8 cellular contexts compared by ENCODE assay signal in the genomic region with DNA sequence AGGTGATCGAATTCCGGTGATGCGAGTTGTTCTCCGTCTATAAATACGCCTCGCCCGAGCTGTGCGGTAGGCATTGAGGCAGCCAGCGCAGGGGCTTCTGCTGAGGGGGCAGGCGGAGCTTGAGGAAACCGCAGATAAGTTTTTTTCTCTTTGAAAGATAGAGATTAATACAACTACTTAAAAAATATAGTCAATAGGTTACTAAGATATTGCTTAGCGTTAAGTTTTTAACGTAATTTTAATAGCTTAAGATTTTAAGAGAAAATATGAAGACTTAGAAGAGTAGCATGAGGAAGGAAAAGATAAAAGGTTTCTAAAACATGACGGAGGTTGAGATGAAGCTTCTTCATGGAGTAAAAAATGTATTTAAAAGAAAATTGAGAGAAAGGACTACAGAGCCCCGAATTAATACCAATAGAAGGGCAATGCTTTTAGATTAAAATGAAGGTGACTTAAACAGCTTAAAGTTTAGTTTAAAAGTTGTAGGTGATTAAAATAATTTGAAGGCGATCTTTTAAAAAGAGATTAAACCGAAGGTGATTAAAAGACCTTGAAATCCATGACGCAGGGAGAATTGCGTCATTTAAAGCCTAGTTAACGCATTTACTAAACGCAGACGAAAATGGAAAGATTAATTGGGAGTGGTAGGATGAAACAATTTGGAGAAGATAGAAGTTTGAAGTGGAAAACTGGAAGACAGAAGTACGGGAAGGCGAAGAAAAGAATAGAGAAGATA. TPM values are rescaled to one million over a fixed set of nuclear protein-coding genes. Genes with fewer than 3 reads are reported as not detected.
DNase-seq lines count a peak whose midpoint lies in the region; ATAC-seq and TF ChIP-seq lines count a peak whose summit lies in the region.

A gene (plus strand): TSS at position 69 of the 736 bp plus-strand sequence.

- peaks cover under 1 to 25% (median 5%) of the 10 kb centered on the region in 4 donors for H3K36me3 ChIP-seq in liver (ENCODE audit: control insufficient read depth in 4 of 4, insufficient read depth in 3 of 4, low read depth in 1 of 4, low read length in 3 of 4)

- H3K9ac ChIP-seq in liver (ENCODE audit: low read depth in 1 of 2, low read length in 2 of 2), result peak within 1 kb of the TSS; percentile 100

- no peaks in the 10 kb centered on the region for H3K27me3 ChIP-seq in liver (ENCODE audit: control insufficient read depth in 4 of 4, insufficient read depth in 4 of 4, low read length in 3 of 4)

- peak; percentile 31 for ATAC-seq in HG03432 (IDR thresholded peaks at IDR 0.05; ENCODE audit: unreplicated experiment)

- peaks cover 25% of the 10 kb centered on the region for H3K4me1 Mint-ChIP-seq in activated CD4-positive, alpha-beta T cell treated with anti-CD3 and anti-CD28 coated beads, Interleukin-2, amount 10 ng/mL, durations not matched to agents 7 days and 5 days

- H3K9me3 ChIP-seq in liver (ENCODE audit: control insufficient read depth in 4 of 4, low read length in 3 of 4), result no peaks in the 10 kb centered on the region

- DNase-seq in DMS79 treated with DMSO at 0.1 percent for 48 hours (lab: John Stamatoyannopoulos, UW), result peak; percentile 94
- DNase-seq in NCI-H526 treated with DMSO at 0.1 percent for 48 hours (lab: John Stamatoyannopoulos, UW), result peak; percentile 94
- peak; percentile 95 for DNase-seq in activated CD4-positive, alpha-beta T cell treated with anti-CD3 and anti-CD28 coated beads, Interleukin-2, amount 10 ng/mL, durations not matched to agents 7 days and 5 days
- DNase-seq in dedifferentiated amniotic fluid mesenchymal stem cell (ENCODE audit: extremely low spot score), result peak; percentile 93
- peak; percentile 92 to 95 for DNase-seq in stimulated activated CD4-positive, alpha-beta T cell treated with anti-CD3 and anti-CD28 coated beads, Interleukin-2, amount 100 ng/mL, for 48 hours
- no peak for DNase-seq in epidermal melanocyte (ENCODE audit: insufficient read length, low spot score)

- H3K4me1 ChIP-seq in liver (ENCODE audit: control insufficient read depth in 4 of 4, insufficient read depth in 4 of 4, low read length in 3 of 4), result peaks cover 3 to 27% (median 12%) of the 10 kb centered on the region in 4 donors

- CTCF ChIA-PET in activated CD4-positive, alpha-beta T cell treated with anti-CD3 and anti-CD28 coated beads, Interleukin-2, amount 10 ng/mL, durations not matched to agents 7 days and 5 days (lab: Charles Lee), result interaction anchor here (0.7 to 6.7 kb wide), 14 partner anchors 8 to 119 kb away, joined by 3 to 67 read pairs (median 4); a partner anchor contains a TSS

- H3K36me3 Mint-ChIP-seq in activated CD4-positive, alpha-beta T cell treated with anti-CD3 and anti-CD28 coated beads, Interleukin-2, amount 10 ng/mL, durations not matched to agents 7 days and 5 days (ENCODE audit: low read depth), result peaks cover 7% of the 10 kb centered on the region

- peak within 1 kb of the TSS; percentile 100 for H3K27ac ChIP-seq in liver (ENCODE audit: low read depth in 1 of 2, low read length in 2 of 2)

- TF ChIP-seq RAD21 in liver (IDR thresholded peaks at IDR 0.05), result peak; percentile 40 to 45

- WGBS in liver, result under 1% methylated on average over 24 of the region's 24 CpGs

- TF ChIP-seq CTCF in liver (IDR thresholded peaks at IDR 0.05; ENCODE audit: low read depth, low read length, missing input control), result no peak

- no peak within 1 kb of the TSS for H3K4me3 Mint-ChIP-seq in activated CD4-positive, alpha-beta T cell treated with anti-CD3 and anti-CD28 coated beads, Interleukin-2, amount 10 ng/mL, durations not matched to agents 7 days and 5 days

- H3K9me3 Mint-ChIP-seq in activated CD4-positive, alpha-beta T cell treated with anti-CD3 and anti-CD28 coated beads, Interleukin-2, amount 10 ng/mL, durations not matched to agents 7 days and 5 days, result no peaks in the 10 kb centered on the region

- POLR2A ChIA-PET in activated CD4-positive, alpha-beta T cell treated with anti-CD3 and anti-CD28 coated beads, Interleukin-2, amount 10 ng/mL, durations not matched to agents 7 days and 5 days (lab: Charles Lee), result interaction anchor here (0.7 to 15.5 kb wide), 19 partner anchors 9 to 238 kb away, joined by 3 to 781 read pairs (median 6); a partner anchor contains a TSS

- no peak within 1 kb of the TSS for H3K27ac Mint-ChIP-seq in activated CD4-positive, alpha-beta T cell treated with anti-CD3 and anti-CD28 coated beads, Interleukin-2, amount 10 ng/mL, durations not matched to agents 7 days and 5 days

- peaks cover 1% of the 10 kb centered on the region for H3K27me3 Mint-ChIP-seq in activated CD4-positive, alpha-beta T cell treated with anti-CD3 and anti-CD28 coated beads, Interleukin-2, amount 10 ng/mL, durations not matched to agents 7 days and 5 days

- H3K4me3 ChIP-seq in liver (ENCODE audit: low read depth in 1 of 3, low read length in 3 of 3), result peak within 1 kb of the TSS; percentile 67 to 100 (median 85)

TF ChIP-seq in liver, 16 proteins besides CTCF, POLR2A, EP300 and RAD21:
- TF ChIP-seq FOXA1 (IDR thresholded peaks at IDR 0.05) (peak; percentile 62), TAF1 (conservative IDR thresholded peaks at IDR 0.05) (peak; percentile 100), HNF4A (conservative IDR thresholded peaks at IDR 0.05) (no peak), YY1 (IDR thresholded peaks at IDR 0.05) (no peak), NR2F2 (IDR thresholded peaks at IDR 0.05) (peak; percentile 63), FOXA2 (IDR thresholded peaks at IDR 0.05) (no peak), SP1 (IDR thresholded peaks at IDR 0.05) (peak; percentile 87), RXRA (IDR thresholded peaks at IDR 0.05) (peak; percentile 26 to 60), EGR1 (IDR thresholded peaks at IDR 0.05; ENCODE audit: low read depth in 2 of 2) (peak; percentile 17 to 61)
- TF ChIP-seq, protein P1, sequence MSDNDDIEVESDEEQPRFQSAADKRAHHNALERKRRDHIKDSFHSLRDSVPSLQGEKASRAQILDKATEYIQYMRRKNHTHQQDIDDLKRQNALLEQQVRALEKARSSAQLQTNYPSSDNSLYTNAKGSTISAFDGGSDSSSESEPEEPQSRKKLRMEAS (IDR thresholded peaks at IDR 0.05), result peak; percentile 59
- TF ChIP-seq, protein P2, sequence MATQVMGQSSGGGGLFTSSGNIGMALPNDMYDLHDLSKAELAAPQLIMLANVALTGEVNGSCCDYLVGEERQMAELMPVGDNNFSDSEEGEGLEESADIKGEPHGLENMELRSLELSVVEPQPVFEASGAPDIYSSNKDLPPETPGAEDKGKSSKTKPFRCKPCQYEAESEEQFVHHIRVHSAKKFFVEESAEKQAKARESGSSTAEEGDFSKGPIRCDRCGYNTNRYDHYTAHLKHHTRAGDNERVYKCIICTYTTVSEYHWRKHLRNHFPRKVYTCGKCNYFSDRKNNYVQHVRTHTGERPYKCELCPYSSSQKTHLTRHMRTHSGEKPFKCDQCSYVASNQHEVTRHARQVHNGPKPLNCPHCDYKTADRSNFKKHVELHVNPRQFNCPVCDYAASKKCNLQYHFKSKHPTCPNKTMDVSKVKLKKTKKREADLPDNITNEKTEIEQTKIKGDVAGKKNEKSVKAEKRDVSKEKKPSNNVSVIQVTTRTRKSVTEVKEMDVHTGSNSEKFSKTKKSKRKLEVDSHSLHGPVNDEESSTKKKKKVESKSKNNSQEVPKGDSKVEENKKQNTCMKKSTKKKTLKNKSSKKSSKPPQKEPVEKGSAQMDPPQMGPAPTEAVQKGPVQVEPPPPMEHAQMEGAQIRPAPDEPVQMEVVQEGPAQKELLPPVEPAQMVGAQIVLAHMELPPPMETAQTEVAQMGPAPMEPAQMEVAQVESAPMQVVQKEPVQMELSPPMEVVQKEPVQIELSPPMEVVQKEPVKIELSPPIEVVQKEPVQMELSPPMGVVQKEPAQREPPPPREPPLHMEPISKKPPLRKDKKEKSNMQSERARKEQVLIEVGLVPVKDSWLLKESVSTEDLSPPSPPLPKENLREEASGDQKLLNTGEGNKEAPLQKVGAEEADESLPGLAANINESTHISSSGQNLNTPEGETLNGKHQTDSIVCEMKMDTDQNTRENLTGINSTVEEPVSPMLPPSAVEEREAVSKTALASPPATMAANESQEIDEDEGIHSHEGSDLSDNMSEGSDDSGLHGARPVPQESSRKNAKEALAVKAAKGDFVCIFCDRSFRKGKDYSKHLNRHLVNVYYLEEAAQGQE (IDR thresholded peaks at IDR 0.05), result peak; percentile 95
- TF ChIP-seq, protein P3, sequence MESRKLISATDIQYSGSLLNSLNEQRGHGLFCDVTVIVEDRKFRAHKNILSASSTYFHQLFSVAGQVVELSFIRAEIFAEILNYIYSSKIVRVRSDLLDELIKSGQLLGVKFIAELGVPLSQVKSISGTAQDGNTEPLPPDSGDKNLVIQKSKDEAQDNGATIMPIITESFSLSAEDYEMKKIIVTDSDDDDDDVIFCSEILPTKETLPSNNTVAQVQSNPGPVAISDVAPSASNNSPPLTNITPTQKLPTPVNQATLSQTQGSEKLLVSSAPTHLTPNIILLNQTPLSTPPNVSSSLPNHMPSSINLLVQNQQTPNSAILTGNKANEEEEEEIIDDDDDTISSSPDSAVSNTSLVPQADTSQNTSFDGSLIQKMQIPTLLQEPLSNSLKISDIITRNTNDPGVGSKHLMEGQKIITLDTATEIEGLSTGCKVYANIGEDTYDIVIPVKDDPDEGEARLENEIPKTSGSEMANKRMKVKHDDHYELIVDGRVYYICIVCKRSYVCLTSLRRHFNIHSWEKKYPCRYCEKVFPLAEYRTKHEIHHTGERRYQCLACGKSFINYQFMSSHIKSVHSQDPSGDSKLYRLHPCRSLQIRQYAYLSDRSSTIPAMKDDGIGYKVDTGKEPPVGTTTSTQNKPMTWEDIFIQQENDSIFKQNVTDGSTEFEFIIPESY (IDR thresholded peaks at IDR 0.05), result peak; percentile 50
- TF ChIP-seq, protein P4, sequence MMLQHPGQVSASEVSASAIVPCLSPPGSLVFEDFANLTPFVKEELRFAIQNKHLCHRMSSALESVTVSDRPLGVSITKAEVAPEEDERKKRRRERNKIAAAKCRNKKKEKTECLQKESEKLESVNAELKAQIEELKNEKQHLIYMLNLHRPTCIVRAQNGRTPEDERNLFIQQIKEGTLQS (IDR thresholded peaks at IDR 0.05), result peak; percentile 70
TF ChIP-seq in liver: peak in this region for 10.

RNA-seq across cellular contexts. Expression of the gene that starts here (rescaled TPM):
- 1,000 to 10,000 TPM; 7,183 to 8,252 TPM for total RNA-seq in activated CD4-positive, alpha-beta T cell treated with anti-CD3 and anti-CD28 coated beads, Interleukin-2, amount 10 ng/mL, durations not matched to agents 7 days and 5 days
- total RNA-seq in liver, result 1,000 to 10,000 TPM; 3,688 to 8,306 TPM
- 1,000 to 10,000 TPM in 1 of 2 donors, 10 to 100 TPM in 1; 11.9 to 3,868 TPM for polyA plus RNA-seq in liver
